1 cellular context compared by ENCODE assay signal in genomic region chr19:35768082-35768421, GRCh38.
TF ChIP-seq lines count a peak whose summit lies in the region.

No MANE protein-coding gene starts in this region.

TF ChIP-seq in H1, 55 proteins besides CTCF, POLR2A, EP300 and RAD21:
- TF ChIP-seq CBX8 (IDR thresholded peaks at IDR 0.05; ENCODE audit: borderline replicate concordance, low read depth, low read length) (no peak), HDAC6 (IDR thresholded peaks at IDR 0.05; ENCODE audit: low read depth, low read length) (no peak), MAFK (IDR thresholded peaks at IDR 0.05; ENCODE audit: low read depth, low read length) (peak; percentile 78; the same call in 1 of the 2 replicates)
